In the genomic region with DNA sequence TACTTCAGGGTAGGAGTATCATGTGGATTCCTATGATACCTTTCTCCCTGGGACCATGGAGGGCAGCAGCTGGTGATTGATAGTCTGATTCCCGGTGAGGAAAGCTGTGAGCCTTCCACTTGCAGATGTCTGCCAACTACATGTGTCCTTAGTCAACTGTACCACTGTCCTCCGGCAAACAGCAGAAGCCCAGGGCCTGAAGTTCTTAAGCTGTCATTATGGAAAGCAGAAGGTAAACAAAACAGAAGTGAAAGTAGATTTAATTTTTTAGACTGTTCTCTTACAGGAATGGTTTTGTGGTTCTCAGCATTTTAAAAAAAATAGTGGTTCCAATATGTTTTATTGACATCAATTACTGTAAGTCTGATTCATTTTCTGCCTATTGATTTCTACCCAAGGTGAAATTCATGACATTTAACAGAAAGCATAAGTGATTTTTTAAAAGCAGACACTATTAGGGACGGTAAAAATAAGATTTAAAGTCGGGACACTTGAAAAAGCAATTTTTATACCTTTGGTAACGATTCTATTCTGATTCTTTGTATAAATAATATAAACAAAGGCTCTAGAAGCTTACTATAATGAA, we compare ENCODE assay signal across 10 cellular contexts. TPM values are rescaled to one million over a fixed set of nuclear protein-coding genes. Genes with fewer than 3 reads are reported as not detected.
A peak's percentile ranks its signal among the peaks of the same experiment; 100 is the strongest.
DNase-seq lines count a peak whose midpoint lies in the region; ATAC-seq and FAIRE-seq lines count a peak whose summit lies in the region.
"Had no signal": no experiment of that assay in that cellular context is flagged by ENCODE, and none has a peak within 500 bp of the region (broad histone marks: within the 10 kb centered on the region; RNA-seq: fewer than 3 reads in every experiment).

No MANE protein-coding gene starts in this region.

- no peak for FAIRE-seq in HTR-8/SVneo (lab: Jason Lieb, UNC)
- FAIRE-seq: kidney had no signal

- ATAC-seq in esophagus mucosa: peak; percentile 21
- peak; percentile 62 for ATAC-seq in stimulated activated naive CD8-positive, alpha-beta T cell treated with anti-CD3 and anti-CD28 coated beads, Interleukin-15, Interleukin-2, amounts not matched to agents 100 U/mL and 50 U/mL, for 24 hours
- ATAC-seq in HG03095 (IDR thresholded peaks at IDR 0.05; ENCODE audit: unreplicated experiment): no peak
- ATAC-seq: body of pancreas had no signal

- peak; percentile 30 for DNase-seq in activated naive CD4-positive, alpha-beta T cell treated with Interleukin-2 at 50 U/mL for 16 hours
- no peak for DNase-seq in activated naive CD4-positive, alpha-beta T cell treated with anti-CD3 and anti-CD28 coated beads, Interleukin-2, amount 50 U/mL, for 16 hours
- peak; percentile 73 for DNase-seq in NAMALWA (ENCODE audit: low spot score)
- DNase-seq in stimulated activated naive CD8-positive, alpha-beta T cell treated with anti-CD3 and anti-CD28 coated beads, Interleukin-15, Interleukin-2, amounts not matched to agents 100 U/mL and 50 U/mL, for 24 hours: no peak
- no peak for DNase-seq in HTR-8/SVneo (ENCODE audit: insufficient read length, low spot score)
- no peak for DNase-seq in NCI-H146 (lab: John Stamatoyannopoulos, UW)
- DNase-seq: kidney had no signal

RNA-seq across cellular contexts. Expression of a gene that starts 36.6 kb away (rescaled TPM):
- 23.3 TPM for total RNA-seq in esophagus mucosa

Comparison
In these comparisons a context has a peak if more than half of its experiments do, and no peak if none do; other contexts are left out.
1. DNase-seq: peak in activated naive CD4-positive, alpha-beta T cell treated with Interleukin-2 at 50 U/mL for 16 hours (single experiment) and NAMALWA (single experiment); none in activated naive CD4-positive, alpha-beta T cell treated with anti-CD3 and anti-CD28 coated beads, Interleukin-2, amount 50 U/mL, for 16 hours (single experiment), stimulated activated naive CD8-positive, alpha-beta T cell treated with anti-CD3 and anti-CD28 coated beads, Interleukin-15, Interleukin-2, amounts not matched to agents 100 U/mL and 50 U/mL, for 24 hours (single experiment), HTR-8/SVneo (single experiment) and NCI-H146 (single experiment).